Comparison of ENCODE assay signal across 9 cellular contexts in the genomic region with DNA sequence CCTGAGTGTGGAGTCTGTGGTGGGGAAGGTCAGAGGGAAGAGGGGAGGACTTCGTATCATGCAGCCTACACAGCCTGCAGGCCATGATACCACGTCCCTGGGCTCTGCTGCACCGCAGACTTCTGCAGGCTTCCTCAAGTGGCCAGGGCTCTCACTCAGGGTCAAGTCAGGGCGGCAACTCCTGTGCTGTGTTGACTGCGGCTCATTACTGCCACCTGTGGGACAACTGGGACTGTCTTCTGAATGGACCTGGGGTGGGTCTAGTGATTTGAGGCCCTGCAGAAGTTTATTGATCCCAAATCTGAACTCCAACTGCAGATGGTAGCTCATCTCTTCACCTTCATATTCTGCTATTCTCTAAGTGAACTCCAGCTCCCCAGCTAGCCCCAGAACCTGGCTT.
DNase-seq lines count a peak whose midpoint lies in the region; ATAC-seq and TF ChIP-seq lines count a peak whose summit lies in the region.
"Had no signal": no experiment of that assay in that cellular context is flagged by ENCODE, and none has a peak within 500 bp of the region (broad histone marks: within the 10 kb centered on the region; RNA-seq: fewer than 3 reads in every experiment).

No MANE protein-coding gene starts in this region.

- no peaks in the 10 kb centered on the region for H4K20me1 ChIP-seq in PC-9 (ENCODE audit: insufficient read depth)

- H3K9me3 ChIP-seq in right atrium auricular region (no peaks in the 10 kb centered on the region), PC-9 (ENCODE audit: insufficient read depth, low read depth) (no peaks in the 10 kb centered on the region)

- H3K27ac Mint-ChIP-seq in nephron, result peak overlapping the region in 2 of 3 experiments; percentile 52 to 78
- H3K27ac Mint-ChIP-seq: dendritic cell treated with granulocyte-macrophage colony-stimulating factor and Interleukin-4, amounts not matched to agents 40 ng/mL and 50 ng/mL, for 4 days had no signal

- CTCF ChIA-PET in PC-9 (lab: Charles Lee), result no interaction called here

- H3K4me3 ChIP-seq in right atrium auricular region, result no peak overlapping the region
- no peak overlapping the region for H3K4me3 ChIP-seq in PC-9

- peaks cover 10% of the 10 kb centered on the region for H3K27me3 Mint-ChIP-seq in nephron (ENCODE audit: low read depth)
- H3K27me3 Mint-ChIP-seq: dendritic cell treated with granulocyte-macrophage colony-stimulating factor and Interleukin-4, amounts not matched to agents 40 ng/mL and 50 ng/mL, for 4 days had no signal

- H3F3A ChIP-seq in PC-9 (ENCODE audit: insufficient read depth, low read depth), result no peaks in the 10 kb centered on the region

- intact Hi-C loops in Right ventricle myocardium superior (cut with DNase I), result no loop called here
- intact Hi-C loops in PC-9 (cut with micrococcal nuclease; ENCODE audit: unreplicated experiment), result no loop called here

- H3K79me2 ChIP-seq in PC-9 (ENCODE audit: low read depth), result no peaks in the 10 kb centered on the region

- DNase-seq in Right ventricle myocardium superior, result peak; percentile 52
- DNase-seq in right atrium auricular region (ENCODE audit: low spot score), result no peak
- DNase-seq in PC-9, result peak in 1 of 2 experiments; percentile 34
- DNase-seq in cerebellar cortex (ENCODE audit: low spot score), result peak; percentile 44
- no peak for DNase-seq in HPDE6-E6E7 (ENCODE audit: extremely low spot score)
- DNase-seq in cerebellum (ENCODE audit: low spot score), result no peak

- no peak overlapping the region for H3K4me3 Mint-ChIP-seq in nephron
- H3K4me3 Mint-ChIP-seq: dendritic cell treated with granulocyte-macrophage colony-stimulating factor and Interleukin-4, amounts not matched to agents 40 ng/mL and 50 ng/mL, for 4 days had no signal

- peak in 1 of 2 donors; percentile 50 for TF ChIP-seq CTCF in right atrium auricular region (IDR thresholded peaks at IDR 0.05)
- TF ChIP-seq CTCF in PC-9 (conservative IDR thresholded peaks at IDR 0.05), result peak; percentile 49; the same call in 1 of the 2 replicates
- no peak for TF ChIP-seq CTCF in nephron (IDR thresholded peaks at IDR 0.05; ENCODE audit: unreplicated experiment in 3 of 3)

- ATAC-seq in Right ventricle myocardium superior (ENCODE audit: poor library complexity), result peak; percentile 59
- peak; percentile 56 for ATAC-seq in HG03039 (IDR thresholded peaks at IDR 0.05; ENCODE audit: unreplicated experiment)

- no TSS peak for BruUV-seq in PC-9 (replicated peaks; lab: Mats Ljungman, UMichigan)

- H3K27me3 ChIP-seq in right atrium auricular region, result no peaks in the 10 kb centered on the region
- no peaks in the 10 kb centered on the region for H3K27me3 ChIP-seq in PC-9 (ENCODE audit: insufficient read depth, low read depth)

- H3K4me1 Mint-ChIP-seq in nephron, result peaks cover 28% of the 10 kb centered on the region

- POLR2A ChIA-PET in PC-9 (lab: Charles Lee; ENCODE audit: unreplicated experiment), result no interaction called here

- no peaks in the 10 kb centered on the region for H3K9me2 ChIP-seq in PC-9 (ENCODE audit: insufficient read depth)

- H3K4me2 ChIP-seq in PC-9, result no peak overlapping the region

- peaks cover 0 to 39% of the 10 kb centered on the region in 2 donors for H3K4me1 ChIP-seq in right atrium auricular region
- no peaks in the 10 kb centered on the region for H3K4me1 ChIP-seq in PC-9 (replicated peaks; ENCODE audit: insufficient read depth)

- peaks cover 19% of the 10 kb centered on the region for H3K36me3 Mint-ChIP-seq in nephron (ENCODE audit: low read depth)

- peaks cover 7% of the 10 kb centered on the region for H3K9me3 Mint-ChIP-seq in nephron

- no peak overlapping the region for H2AFZ ChIP-seq in PC-9

- peak overlapping the region in 1 of 2 donors; percentile 58 for H3K27ac ChIP-seq in right atrium auricular region
- no peak overlapping the region for H3K27ac ChIP-seq in PC-9

- H3K36me3 ChIP-seq in right atrium auricular region, result no peaks in the 10 kb centered on the region
- no peaks in the 10 kb centered on the region for H3K36me3 ChIP-seq in PC-9 (ENCODE audit: low read depth)

Comparison
In these comparisons a context has a peak if more than half of its experiments do, and no peak if none do; other contexts are left out.
1. DNase-seq: peak in Right ventricle myocardium superior (single experiment) and cerebellar cortex (single experiment); none in right atrium auricular region (single experiment), HPDE6-E6E7 (single experiment) and cerebellum (single experiment).